9 cellular contexts compared by ENCODE assay signal in genomic region chr1:39170731-39171375, GRCh38. TPM values are rescaled to one million over a fixed set of nuclear protein-coding genes. Genes with fewer than 3 reads are reported as not detected.
A peak's percentile ranks its signal among the peaks of the same experiment; 100 is the strongest.
DNase-seq lines count a peak whose midpoint lies in the region.
"Had no signal": no experiment of that assay in that cellular context is flagged by ENCODE, and none has a peak within 500 bp of the region (broad histone marks: within the 10 kb centered on the region; RNA-seq: fewer than 3 reads in every experiment).

No MANE protein-coding gene starts in this region.

- no peak overlapping the region for H3K4me3 ChIP-seq in muscle layer of colon (ENCODE audit: low read depth in 1 of 2, low read length in 2 of 2)
- no peak overlapping the region for H3K4me3 ChIP-seq in CD8-positive, alpha-beta memory T cell (ENCODE audit: low read length)

- in situ Hi-C loops in KBM-7 (cut with MboI; ENCODE audit: low pct_unique_long_range_greater_than_20kb, low sequenced_read_pairs), result no loop called here

- H3K4me3 Mint-ChIP-seq in CD8-positive, alpha-beta memory T cell, result no peak overlapping the region
- H3K4me3 Mint-ChIP-seq: naive B cell had no signal

- POLR2A ChIA-PET in CD8-positive, alpha-beta memory T cell (lab: Charles Lee), result no interaction called here

- H3K36me3 Mint-ChIP-seq in CD8-positive, alpha-beta memory T cell, result peaks cover 0 to 4% (median 0%) of the 10 kb centered on the region in 3 donors
- H3K36me3 Mint-ChIP-seq: naive B cell had no signal

- H3K4me1 Mint-ChIP-seq in CD8-positive, alpha-beta memory T cell, result no peaks in the 10 kb centered on the region
- H3K4me1 Mint-ChIP-seq: naive B cell had no signal

- H3K9ac ChIP-seq in muscle layer of colon (ENCODE audit: low read length), result no peak overlapping the region

- H3K27me3 Mint-ChIP-seq in CD8-positive, alpha-beta memory T cell, result peaks cover 0 to 3% of the 10 kb centered on the region in 2 donors
- H3K27me3 Mint-ChIP-seq: naive B cell had no signal

- peaks cover 54% of the 10 kb centered on the region for H3K4me1 ChIP-seq in muscle layer of colon (ENCODE audit: insufficient read depth, low read length)
- no peaks in the 10 kb centered on the region for H3K4me1 ChIP-seq in CD8-positive, alpha-beta memory T cell (ENCODE audit: insufficient read depth, low read length)

- H3K9me3 Mint-ChIP-seq in CD8-positive, alpha-beta memory T cell, result no peaks in the 10 kb centered on the region
- H3K9me3 Mint-ChIP-seq: naive B cell had no signal

- H3K27ac Mint-ChIP-seq in CD8-positive, alpha-beta memory T cell, result no peak overlapping the region

- H3K36me3 ChIP-seq in muscle layer of colon (ENCODE audit: insufficient read depth, low read length), result no peaks in the 10 kb centered on the region
- H3K36me3 ChIP-seq in CD8-positive, alpha-beta memory T cell (ENCODE audit: insufficient read depth, low read length), result no peaks in the 10 kb centered on the region

- peak; percentile 100 for DNase-seq in DMS 273 treated with DMSO at 0.1 percent for 48 hours (lab: John Stamatoyannopoulos, UW)
- peak; percentile 83 to 85 for DNase-seq in NCI-H187 (lab: John Stamatoyannopoulos, UW)
- DNase-seq in SK-N-DZ (ENCODE audit: low spot score), result peak; percentile 20
- DNase-seq in KBM-7, result no peak
- DNase-seq in AG20443 (ENCODE audit: low spot score), result no peak
- no peak for DNase-seq in islet precursor cell
- no peak for DNase-seq in CD8-positive, alpha-beta memory T cell
- DNase-seq: naive B cell had no signal

- CTCF ChIA-PET in CD8-positive, alpha-beta memory T cell (lab: Charles Lee), result interaction anchor here (1.4 kb wide), 1 partner anchor 22 kb away, joined by 5 read pairs; no protein-coding TSS in a partner anchor

- H3K27me3 ChIP-seq in muscle layer of colon (ENCODE audit: control insufficient read depth in 1 of 2, insufficient read depth in 2 of 2, low read length in 2 of 2), result no peaks in the 10 kb centered on the region
- no peaks in the 10 kb centered on the region for H3K27me3 ChIP-seq in CD8-positive, alpha-beta memory T cell (ENCODE audit: insufficient read depth, low read length, poor library complexity, severe bottlenecking)

- H3K9me3 ChIP-seq in muscle layer of colon (ENCODE audit: low read length), result no peaks in the 10 kb centered on the region
- H3K9me3 ChIP-seq in CD8-positive, alpha-beta memory T cell (ENCODE audit: low read length), result no peaks in the 10 kb centered on the region

- peak overlapping the region; percentile 65 for H3K27ac ChIP-seq in muscle layer of colon (ENCODE audit: low read depth, low read length)
- no peak overlapping the region for H3K27ac ChIP-seq in CD8-positive, alpha-beta memory T cell (ENCODE audit: low read depth, low read length)

RNA-seq across cellular contexts. Expression of gene MACF1, which starts 33.6 kb away (rescaled TPM):
- 23.6 and 33.2 TPM in 2 replicates for polyA plus RNA-seq in SK-N-DZ (2014; cell fraction: cytosol; rRNA removed)
- polyA plus RNA-seq in SK-N-DZ (2014; cell fraction: nucleus; rRNA removed), result 34.7 and 71.7 TPM in 2 replicates
- 100 to 1,000 TPM; 151 to 154 TPM for total RNA-seq in CD8-positive, alpha-beta memory T cell
- 87.6 TPM for polyA plus RNA-seq in CD8-positive, alpha-beta memory T cell

Comparison
In these comparisons a context has a peak if more than half of its experiments do, and no peak if none do; other contexts are left out.
1. DNase-seq: peak in DMS 273 treated with DMSO at 0.1 percent for 48 hours (single experiment), NCI-H187 (2 of 2) and SK-N-DZ (single experiment); none in KBM-7 (single experiment), AG20443 (single experiment), islet precursor cell (single experiment) and CD8-positive, alpha-beta memory T cell (0 of 5).